Comparison of ENCODE assay signal across 14 cellular contexts in genomic region chr1:221148580-221148979, GRCh38.
DNase-seq lines count a peak whose midpoint lies in the region; ATAC-seq and TF ChIP-seq lines count a peak whose summit lies in the region.
"Had no signal": no experiment of that assay in that cellular context is flagged by ENCODE, and none has a peak within 500 bp of the region (broad histone marks: within the 10 kb centered on the region; RNA-seq: fewer than 3 reads in every experiment).

No MANE protein-coding gene starts in this region.

- H3K14ac ChIP-seq in mesenchymal stem cell (ENCODE audit: low read length in 2 of 2), result no peak overlapping the region

- no peak for TF ChIP-seq CTCF in C4-2B (conservative IDR thresholded peaks at IDR 0.05)

- no peak overlapping the region for H2AFZ ChIP-seq in mesenchymal stem cell (ENCODE audit: low read depth, low read length)

- H2BK15ac ChIP-seq in mesenchymal stem cell (ENCODE audit: low read depth, poor library complexity, severe bottlenecking), result no peak overlapping the region

- no peaks in the 10 kb centered on the region for H3K79me1 ChIP-seq in mesenchymal stem cell (replicated peaks; ENCODE audit: low read length, poor library complexity, severe bottlenecking)

- H3K4me3 ChIP-seq in mesenchymal stem cell (ENCODE audit: insufficient read depth in 1 of 2, low read depth in 1 of 2, low read length in 2 of 2) (no peak overlapping the region), subcutaneous abdominal adipose tissue (ENCODE audit: low read depth in 1 of 5, low read length in 5 of 5) (no peak overlapping the region)
- H3K4me3 ChIP-seq: GM23248, HAP-1 had no signal

- H3K4me1 ChIP-seq in mesenchymal stem cell (ENCODE audit: control insufficient read depth, insufficient read depth, low read depth, low read length) (no peaks in the 10 kb centered on the region), subcutaneous abdominal adipose tissue (ENCODE audit: control insufficient read depth in 5 of 5, insufficient read depth in 5 of 5, low read length in 5 of 5) (peaks cover 0 to 17% (median 13%) of the 10 kb centered on the region in 5 donors)
- H3K4me1 ChIP-seq: HAP-1 had no signal

- 71% methylated on average over 3 of the region's 4 CpGs for WGBS in mesenchymal stem cell

- peak; percentile 44 to 65 for ATAC-seq in left cardiac atrium
- ATAC-seq: HepG2 had no signal

- H2BK120ac ChIP-seq in mesenchymal stem cell (ENCODE audit: low read depth, low read length), result no peak overlapping the region

- DNase-seq in left cardiac atrium (no peak), mesenchymal stem cell (no peak), A172 (ENCODE audit: low spot score) (no peak), putamen (ENCODE audit: low spot score) (no peak)
- DNase-seq: ACHN; CD4-positive, alpha-beta memory T cell; DMS153; DMS79; GDM1 had no signal

- H3K27me3 ChIP-seq in mesenchymal stem cell (ENCODE audit: control insufficient read depth in 1 of 2, insufficient read depth in 1 of 2, low read length in 2 of 2) (no peaks in the 10 kb centered on the region), subcutaneous abdominal adipose tissue (ENCODE audit: control insufficient read depth in 5 of 5, insufficient read depth in 4 of 5, low read length in 5 of 5) (no peaks in the 10 kb centered on the region)

- peak overlapping the region in 1 of 2 experiments; percentile 62 for H3K18ac ChIP-seq in mesenchymal stem cell (ENCODE audit: low read depth in 1 of 2, low read length in 2 of 2)

- no peak overlapping the region for H2BK5ac ChIP-seq in mesenchymal stem cell (ENCODE audit: low read depth, low read length, poor library complexity, severe bottlenecking)

- H3K4ac ChIP-seq in mesenchymal stem cell (ENCODE audit: low read depth in 1 of 2, low read length in 2 of 2), result no peak overlapping the region

- H3K23ac ChIP-seq in mesenchymal stem cell (ENCODE audit: low read length in 2 of 2), result no peak overlapping the region

- intact Hi-C loops in left cardiac atrium (cut with DNase I), result no loop called here

- no peak overlapping the region for H2BK12ac ChIP-seq in mesenchymal stem cell (ENCODE audit: low read length in 2 of 2)

- H3K9me3 ChIP-seq in mesenchymal stem cell (ENCODE audit: control insufficient read depth, low read length) (peaks cover 4% of the 10 kb centered on the region), subcutaneous abdominal adipose tissue (ENCODE audit: control insufficient read depth in 5 of 5, low read length in 5 of 5) (peaks cover 0 to 5% (median 2%) of the 10 kb centered on the region in 5 donors)
- H3K9me3 ChIP-seq: HAP-1 had no signal

- H3K9ac ChIP-seq in mesenchymal stem cell (ENCODE audit: low read length) (no peak overlapping the region), subcutaneous abdominal adipose tissue (ENCODE audit: low read length in 5 of 5) (peak overlapping the region in 2 of 5 donors; percentile 39 to 60)
- H3K9ac ChIP-seq: GM23248 had no signal

- peak overlapping the region; percentile 17 for H2AK5ac ChIP-seq in mesenchymal stem cell (ENCODE audit: low read length, severe bottlenecking)

- no peak overlapping the region for H4K91ac ChIP-seq in mesenchymal stem cell (ENCODE audit: low read length)

- no peak overlapping the region for H3K4me2 ChIP-seq in mesenchymal stem cell (ENCODE audit: low read length, poor library complexity, severe bottlenecking)

- H3K36me3 ChIP-seq in mesenchymal stem cell (ENCODE audit: control insufficient read depth in 1 of 2, insufficient read depth in 2 of 2, low read depth in 1 of 2, low read length in 2 of 2) (no peaks in the 10 kb centered on the region), subcutaneous abdominal adipose tissue (ENCODE audit: control insufficient read depth in 5 of 5, insufficient read depth in 5 of 5, low read length in 5 of 5) (no peaks in the 10 kb centered on the region)
- H3K36me3 ChIP-seq: HAP-1 had no signal

- no peak overlapping the region for H4K8ac ChIP-seq in mesenchymal stem cell (ENCODE audit: low read length)

- peak overlapping the region; percentile 47; the same call in 1 of the 2 replicates for H3K27ac ChIP-seq in C4-2B
- no peak overlapping the region for H3K27ac ChIP-seq in mesenchymal stem cell (ENCODE audit: low read length, poor library complexity, severe bottlenecking)
- H3K27ac ChIP-seq in subcutaneous abdominal adipose tissue (ENCODE audit: low read depth, low read length), result peak overlapping the region; percentile 69
- H3K27ac ChIP-seq: GM23248 had no signal
